ENCODE assay signal across 1 cellular context in the genomic region with DNA sequence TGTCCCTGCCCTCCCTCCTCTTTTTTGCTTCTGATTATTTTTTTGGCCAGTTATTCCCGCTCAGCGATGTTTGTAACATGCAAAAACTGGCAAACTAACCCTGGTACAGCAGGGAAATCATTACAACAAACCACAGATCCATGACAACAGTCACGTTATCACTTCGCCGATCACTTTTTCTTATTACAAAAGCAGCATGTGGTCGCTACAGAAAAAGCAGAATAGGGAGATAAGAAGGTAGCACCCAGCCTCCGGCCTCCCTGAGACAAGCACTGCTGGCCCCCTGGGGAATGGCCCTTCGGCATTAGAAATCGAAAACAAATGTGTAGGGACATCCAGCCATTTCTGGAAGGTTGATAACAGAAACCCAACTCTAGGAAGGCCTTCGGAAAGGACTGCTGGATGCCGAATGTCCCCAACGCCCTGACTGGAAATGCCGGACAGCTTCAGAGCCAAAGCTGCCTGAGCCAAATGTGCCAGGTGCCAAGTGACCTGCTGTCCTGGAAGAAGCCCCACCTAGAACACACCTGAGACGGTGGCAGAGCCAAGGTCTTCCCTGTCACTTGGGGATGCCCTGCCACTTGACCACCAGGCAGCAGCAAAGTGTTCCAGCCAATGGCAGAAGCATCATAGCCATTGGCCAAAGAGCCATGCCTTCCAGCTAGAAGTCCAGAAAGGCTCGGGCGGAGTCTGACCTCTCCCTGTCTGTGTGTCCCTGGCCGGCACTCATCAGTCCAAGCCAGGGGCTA.
A peak's percentile ranks its signal among the peaks of the same experiment; 100 is the strongest.
TF ChIP-seq lines count a peak whose summit lies in the region.

No MANE protein-coding gene starts in this region.

TF ChIP-seq in K562, 482 proteins besides CTCF, POLR2A, EP300 and RAD21 (continues in another document):
- no peak for TF ChIP-seq LCOR (CRISPR knock-in tag; IDR thresholded peaks at IDR 0.05)
- TF ChIP-seq SOX6 (IDR thresholded peaks at IDR 0.05), result peak; percentile 60; the same call in 1 of the 2 replicates
- TF ChIP-seq MYC (IDR thresholded peaks at IDR 0.05; ENCODE audit: low read depth, low read length), result 0 out of 2 replicates have a peak, but pooled peaks have one; percentile 28
- no peak for TF ChIP-seq MYC (CRISPR knock-in tag; IDR thresholded peaks at IDR 0.05; ENCODE audit: borderline replicate concordance, low read depth)
- TF ChIP-seq ATF1 (CRISPR knock-in tag; IDR thresholded peaks at IDR 0.05), result no peak
- TF ChIP-seq ATF1 (tag; IDR thresholded peaks at IDR 0.05), result 0 out of 2 replicates have a peak, but pooled peaks have one; percentile 10
- TF ChIP-seq, protein P1, sequence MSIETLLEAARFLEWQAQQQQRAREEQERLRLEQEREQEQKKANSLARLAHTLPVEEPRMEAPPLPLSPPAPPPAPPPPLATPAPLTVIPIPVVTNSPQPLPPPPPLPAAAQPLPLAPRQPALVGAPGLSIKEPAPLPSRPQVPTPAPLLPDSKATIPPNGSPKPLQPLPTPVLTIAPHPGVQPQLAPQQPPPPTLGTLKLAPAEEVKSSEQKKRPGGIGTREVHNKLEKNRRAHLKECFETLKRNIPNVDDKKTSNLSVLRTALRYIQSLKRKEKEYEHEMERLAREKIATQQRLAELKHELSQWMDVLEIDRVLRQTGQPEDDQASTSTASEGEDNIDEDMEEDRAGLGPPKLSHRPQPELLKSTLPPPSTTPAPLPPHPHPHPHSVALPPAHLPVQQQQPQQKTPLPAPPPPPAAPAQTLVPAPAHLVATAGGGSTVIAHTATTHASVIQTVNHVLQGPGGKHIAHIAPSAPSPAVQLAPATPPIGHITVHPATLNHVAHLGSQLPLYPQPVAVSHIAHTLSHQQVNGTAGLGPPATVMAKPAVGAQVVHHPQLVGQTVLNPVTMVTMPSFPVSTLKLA (conservative IDR thresholded peaks at IDR 0.05), result peak in 1 of 2 experiments; percentile 58; a peak in 2 of 4 replicates
- TF ChIP-seq, protein P2, sequence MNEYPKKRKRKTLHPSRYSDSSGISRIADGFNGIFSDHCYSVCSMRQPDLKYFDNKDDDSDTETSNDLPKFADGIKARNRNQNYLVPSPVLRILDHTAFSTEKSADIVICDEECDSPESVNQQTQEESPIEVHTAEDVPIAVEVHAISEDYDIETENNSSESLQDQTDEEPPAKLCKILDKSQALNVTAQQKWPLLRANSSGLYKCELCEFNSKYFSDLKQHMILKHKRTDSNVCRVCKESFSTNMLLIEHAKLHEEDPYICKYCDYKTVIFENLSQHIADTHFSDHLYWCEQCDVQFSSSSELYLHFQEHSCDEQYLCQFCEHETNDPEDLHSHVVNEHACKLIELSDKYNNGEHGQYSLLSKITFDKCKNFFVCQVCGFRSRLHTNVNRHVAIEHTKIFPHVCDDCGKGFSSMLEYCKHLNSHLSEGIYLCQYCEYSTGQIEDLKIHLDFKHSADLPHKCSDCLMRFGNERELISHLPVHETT (CRISPR knock-in tag; conservative IDR thresholded peaks at IDR 0.05 in 1 of 2, IDR thresholded peaks at IDR 0.05 in 1 of 2), result peak in 1 of 2 experiments; percentile 63; a peak in 1 of 4 replicates
- TF ChIP-seq, protein P3, sequence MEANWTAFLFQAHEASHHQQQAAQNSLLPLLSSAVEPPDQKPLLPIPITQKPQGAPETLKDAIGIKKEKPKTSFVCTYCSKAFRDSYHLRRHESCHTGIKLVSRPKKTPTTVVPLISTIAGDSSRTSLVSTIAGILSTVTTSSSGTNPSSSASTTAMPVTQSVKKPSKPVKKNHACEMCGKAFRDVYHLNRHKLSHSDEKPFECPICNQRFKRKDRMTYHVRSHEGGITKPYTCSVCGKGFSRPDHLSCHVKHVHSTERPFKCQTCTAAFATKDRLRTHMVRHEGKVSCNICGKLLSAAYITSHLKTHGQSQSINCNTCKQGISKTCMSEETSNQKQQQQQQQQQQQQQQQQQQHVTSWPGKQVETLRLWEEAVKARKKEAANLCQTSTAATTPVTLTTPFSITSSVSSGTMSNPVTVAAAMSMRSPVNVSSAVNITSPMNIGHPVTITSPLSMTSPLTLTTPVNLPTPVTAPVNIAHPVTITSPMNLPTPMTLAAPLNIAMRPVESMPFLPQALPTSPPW (CRISPR knock-in tag; IDR thresholded peaks at IDR 0.05), result peak; percentile 31; the same call in 1 of the 2 replicates
- TF ChIP-seq, protein P4, sequence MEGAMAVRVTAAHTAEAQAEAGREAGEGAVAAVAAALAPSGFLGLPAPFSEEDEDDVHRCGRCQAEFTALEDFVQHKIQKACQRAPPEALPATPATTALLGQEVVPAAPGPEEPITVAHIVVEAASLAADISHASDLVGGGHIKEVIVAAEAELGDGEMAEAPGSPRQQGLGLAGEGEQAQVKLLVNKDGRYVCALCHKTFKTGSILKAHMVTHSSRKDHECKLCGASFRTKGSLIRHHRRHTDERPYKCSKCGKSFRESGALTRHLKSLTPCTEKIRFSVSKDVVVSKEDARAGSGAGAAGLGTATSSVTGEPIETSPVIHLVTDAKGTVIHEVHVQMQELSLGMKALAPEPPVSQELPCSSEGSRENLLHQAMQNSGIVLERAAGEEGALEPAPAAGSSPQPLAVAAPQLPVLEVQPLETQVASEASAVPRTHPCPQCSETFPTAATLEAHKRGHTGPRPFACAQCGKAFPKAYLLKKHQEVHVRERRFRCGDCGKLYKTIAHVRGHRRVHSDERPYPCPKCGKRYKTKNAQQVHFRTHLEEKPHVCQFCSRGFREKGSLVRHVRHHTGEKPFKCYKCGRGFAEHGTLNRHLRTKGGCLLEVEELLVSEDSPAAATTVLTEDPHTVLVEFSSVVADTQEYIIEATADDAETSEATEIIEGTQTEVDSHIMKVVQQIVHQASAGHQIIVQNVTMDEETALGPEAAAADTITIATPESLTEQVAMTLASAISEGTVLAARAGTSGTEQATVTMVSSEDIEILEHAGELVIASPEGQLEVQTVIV (CRISPR knock-in tag; IDR thresholded peaks at IDR 0.05; ENCODE audit: borderline replicate concordance), result no peak
- TF ChIP-seq NR1H2 (CRISPR knock-in tag; IDR thresholded peaks at IDR 0.05), result no peak
- TF ChIP-seq TEAD1 (CRISPR knock-in tag; IDR thresholded peaks at IDR 0.05), result no peak
- TF ChIP-seq CBFA2T2 (conservative IDR thresholded peaks at IDR 0.05), result 0 out of 2 replicates have a peak, but pooled peaks have one; percentile 24
- peak; percentile 66 for TF ChIP-seq CBFA2T3 (IDR thresholded peaks at IDR 0.05)
- TF ChIP-seq, protein P5, sequence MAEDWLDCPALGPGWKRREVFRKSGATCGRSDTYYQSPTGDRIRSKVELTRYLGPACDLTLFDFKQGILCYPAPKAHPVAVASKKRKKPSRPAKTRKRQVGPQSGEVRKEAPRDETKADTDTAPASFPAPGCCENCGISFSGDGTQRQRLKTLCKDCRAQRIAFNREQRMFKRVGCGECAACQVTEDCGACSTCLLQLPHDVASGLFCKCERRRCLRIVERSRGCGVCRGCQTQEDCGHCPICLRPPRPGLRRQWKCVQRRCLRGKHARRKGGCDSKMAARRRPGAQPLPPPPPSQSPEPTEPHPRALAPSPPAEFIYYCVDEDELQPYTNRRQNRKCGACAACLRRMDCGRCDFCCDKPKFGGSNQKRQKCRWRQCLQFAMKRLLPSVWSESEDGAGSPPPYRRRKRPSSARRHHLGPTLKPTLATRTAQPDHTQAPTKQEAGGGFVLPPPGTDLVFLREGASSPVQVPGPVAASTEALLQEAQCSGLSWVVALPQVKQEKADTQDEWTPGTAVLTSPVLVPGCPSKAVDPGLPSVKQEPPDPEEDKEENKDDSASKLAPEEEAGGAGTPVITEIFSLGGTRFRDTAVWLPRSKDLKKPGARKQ (CRISPR knock-in tag; IDR thresholded peaks at IDR 0.05), result no peak
- TF ChIP-seq, protein P6, sequence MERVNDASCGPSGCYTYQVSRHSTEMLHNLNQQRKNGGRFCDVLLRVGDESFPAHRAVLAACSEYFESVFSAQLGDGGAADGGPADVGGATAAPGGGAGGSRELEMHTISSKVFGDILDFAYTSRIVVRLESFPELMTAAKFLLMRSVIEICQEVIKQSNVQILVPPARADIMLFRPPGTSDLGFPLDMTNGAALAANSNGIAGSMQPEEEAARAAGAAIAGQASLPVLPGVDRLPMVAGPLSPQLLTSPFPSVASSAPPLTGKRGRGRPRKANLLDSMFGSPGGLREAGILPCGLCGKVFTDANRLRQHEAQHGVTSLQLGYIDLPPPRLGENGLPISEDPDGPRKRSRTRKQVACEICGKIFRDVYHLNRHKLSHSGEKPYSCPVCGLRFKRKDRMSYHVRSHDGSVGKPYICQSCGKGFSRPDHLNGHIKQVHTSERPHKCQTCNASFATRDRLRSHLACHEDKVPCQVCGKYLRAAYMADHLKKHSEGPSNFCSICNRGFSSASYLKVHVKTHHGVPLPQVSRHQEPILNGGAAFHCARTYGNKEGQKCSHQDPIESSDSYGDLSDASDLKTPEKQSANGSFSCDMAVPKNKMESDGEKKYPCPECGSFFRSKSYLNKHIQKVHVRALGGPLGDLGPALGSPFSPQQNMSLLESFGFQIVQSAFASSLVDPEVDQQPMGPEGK (CRISPR knock-in tag; IDR thresholded peaks at IDR 0.05; ENCODE audit: borderline replicate concordance), result no peak
- no peak for TF ChIP-seq ZNF584 (CRISPR knock-in tag; IDR thresholded peaks at IDR 0.05; ENCODE audit: low read depth)
- TF ChIP-seq, protein P7, sequence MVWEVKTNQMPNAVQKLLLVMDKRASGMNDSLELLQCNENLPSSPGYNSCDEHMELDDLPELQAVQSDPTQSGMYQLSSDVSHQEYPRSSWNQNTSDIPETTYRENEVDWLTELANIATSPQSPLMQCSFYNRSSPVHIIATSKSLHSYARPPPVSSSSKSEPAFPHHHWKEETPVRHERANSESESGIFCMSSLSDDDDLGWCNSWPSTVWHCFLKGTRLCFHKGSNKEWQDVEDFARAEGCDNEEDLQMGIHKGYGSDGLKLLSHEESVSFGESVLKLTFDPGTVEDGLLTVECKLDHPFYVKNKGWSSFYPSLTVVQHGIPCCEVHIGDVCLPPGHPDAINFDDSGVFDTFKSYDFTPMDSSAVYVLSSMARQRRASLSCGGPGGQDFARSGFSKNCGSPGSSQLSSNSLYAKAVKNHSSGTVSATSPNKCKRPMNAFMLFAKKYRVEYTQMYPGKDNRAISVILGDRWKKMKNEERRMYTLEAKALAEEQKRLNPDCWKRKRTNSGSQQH (CRISPR knock-in tag; IDR thresholded peaks at IDR 0.05), result no peak
- peak in 1 of 2 experiments; percentile 64; a peak in 2 of 4 replicates for TF ChIP-seq RCOR1 (IDR thresholded peaks at IDR 0.05; ENCODE audit: borderline replicate concordance in 1 of 2, low read depth in 2 of 2, low read length in 2 of 2)
- TF ChIP-seq FOXJ2 (tag; IDR thresholded peaks at IDR 0.05), result peak; percentile 71
- 0 out of 2 replicates have a peak, but pooled peaks have one; percentile 26 for TF ChIP-seq GATA2 (CRISPR knock-in tag; IDR thresholded peaks at IDR 0.05)
- TF ChIP-seq PHB (CRISPR knock-in tag; IDR thresholded peaks at IDR 0.05), result no peak
- no peak for TF ChIP-seq FOXA1 (IDR thresholded peaks at IDR 0.05; ENCODE audit: borderline replicate concordance)
- TF ChIP-seq NR4A1 (CRISPR knock-in tag; IDR thresholded peaks at IDR 0.05), result no peak
- TF ChIP-seq NR4A1 (tag; IDR thresholded peaks at IDR 0.05), result no peak
- no peak for TF ChIP-seq TCF3 (CRISPR knock-in tag; IDR thresholded peaks at IDR 0.05)
- TF ChIP-seq BMI1 (IDR thresholded peaks at IDR 0.05; ENCODE audit: low read length), result no peak
- TF ChIP-seq ZNF143 (CRISPR knock-in tag; IDR thresholded peaks at IDR 0.05), result no peak
- no peak for TF ChIP-seq TOE1 (IDR thresholded peaks at IDR 0.05; ENCODE audit: borderline replicate concordance)
- TF ChIP-seq TOE1 (CRISPR knock-in tag; IDR thresholded peaks at IDR 0.05; ENCODE audit: borderline replicate concordance, low read depth), result no peak
- TF ChIP-seq EP400 (IDR thresholded peaks at IDR 0.05), result 0 out of 2 replicates have a peak, but pooled peaks have one; percentile 18
- TF ChIP-seq SMARCA4 (IDR thresholded peaks at IDR 0.05), result 0 out of 2 replicates have a peak, but pooled peaks have one; percentile 14
- 0 out of 2 replicates have a peak, but pooled peaks have one; percentile 11 for TF ChIP-seq JUND (IDR thresholded peaks at IDR 0.05; ENCODE audit: borderline replicate concordance, low read depth, low read length)
- no peak for TF ChIP-seq JUND (tag; IDR thresholded peaks at IDR 0.05; ENCODE audit: borderline replicate concordance, low read depth, low read length)
- TF ChIP-seq ARID1B (IDR thresholded peaks at IDR 0.05), result peak; percentile 57; the same call in 1 of the 2 replicates
- TF ChIP-seq DPF2 (IDR thresholded peaks at IDR 0.05), result peak; percentile 28; the same call in 1 of the 2 replicates
- TF ChIP-seq TEAD4 (IDR thresholded peaks at IDR 0.05; ENCODE audit: low read length), result 0 out of 2 replicates have a peak, but pooled peaks have one; percentile 11
- no peak for TF ChIP-seq TEAD4 (CRISPR knock-in tag; IDR thresholded peaks at IDR 0.05; ENCODE audit: borderline replicate concordance)
- no peak for TF ChIP-seq SMAD1 (IDR thresholded peaks at IDR 0.05; ENCODE audit: low read depth, low read length, partially characterized antibody)
- TF ChIP-seq ZNF766 (CRISPR knock-in tag; conservative IDR thresholded peaks at IDR 0.05), result 0 out of 2 replicates have a peak, but pooled peaks have one; percentile 32
